Comparison of ENCODE assay signal across 20 cellular contexts in the genomic region with DNA sequence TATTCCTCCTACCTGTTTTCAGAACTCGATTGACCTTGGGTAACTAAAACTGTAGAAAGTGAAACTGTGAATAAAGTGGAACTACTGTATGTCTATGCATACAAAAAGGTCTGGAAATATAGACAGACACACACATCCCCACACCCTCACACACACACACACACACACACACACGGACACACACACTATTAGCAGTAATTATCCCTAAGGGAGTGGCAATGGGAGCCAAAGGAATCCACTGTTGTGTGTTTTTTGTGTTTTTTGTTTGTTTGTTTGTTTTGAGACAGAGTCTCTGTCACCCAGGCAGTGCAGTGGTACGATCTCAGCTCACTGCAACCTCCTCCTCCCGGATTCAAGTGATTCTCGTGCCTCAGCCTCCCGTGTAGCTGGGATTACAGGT. TPM values are rescaled to one million over a fixed set of nuclear protein-coding genes. Genes with fewer than 3 reads are reported as not detected.
"Had no signal": no experiment of that assay in that cellular context is flagged by ENCODE, and none has a peak within 500 bp of the region (broad histone marks: within the 10 kb centered on the region; RNA-seq: fewer than 3 reads in every experiment).

No MANE protein-coding gene starts in this region.

- H3K4me1 Mint-ChIP-seq: activated naive CD4-positive, alpha-beta T cell treated with anti-CD3 and anti-CD28 coated beads, Interleukin-2, amount 50 U/mL, for 24 hours had no signal

- H3K27ac Mint-ChIP-seq: activated CD8-positive, alpha-beta T cell treated with anti-CD3 and anti-CD28 coated beads for 36 hours; activated naive CD4-positive, alpha-beta T cell treated with anti-CD3 and anti-CD28 coated beads, Interleukin-2, amount 50 U/mL, for 24 hours; activated T-cell treated with anti-CD3 and anti-CD28 coated beads, Interleukin-2, amount 50 U/mL, for 72 hours; activated T-helper 2 cell treated with anti-CD3 and anti-CD28 coated beads, Interferon-gamma antibody, Interleukin-2, Interleukin-4, amounts not matched to agents 10 μg/mL and 5 μg/mL and 100 μg/mL, durations not matched to agents 14 hours and 24 hours and 36 hours had no signal

- ATAC-seq: activated CD8-positive, alpha-beta T cell treated with anti-CD3 and anti-CD28 coated beads for 36 hours; activated T-cell treated with anti-CD3 and anti-CD28 coated beads, Interleukin-2, amount 50 U/mL, for 72 hours had no signal

- H3K36me3 ChIP-seq: breast epithelium had no signal

- H3K4me1 ChIP-seq: breast epithelium had no signal

- H3K27ac ChIP-seq: breast epithelium, VCaP had no signal

- H3K4me3 ChIP-seq: breast epithelium had no signal

- DNase-seq: activated CD4-positive, alpha-beta T cell treated with anti-CD3 and anti-CD28 coated beads for 4 hours; activated CD8-positive, alpha-beta memory T cell treated with anti-CD3 and anti-CD28 coated beads, Interleukin-2, amount 50 U/mL, for 4 hours; activated CD8-positive, alpha-beta T cell treated with anti-CD3 and anti-CD28 coated beads for 36 hours; activated naive CD4-positive, alpha-beta T cell; activated T-cell treated with anti-CD3 and anti-CD28 coated beads, Interleukin-2, amount 50 U/mL, for 72 hours; caudate nucleus; Karpas-422; NCI-H1092; NCI-H1417 treated with DMSO at 0.1 percent for 48 hours; NCI-H1694 treated with DMSO at 0.1 percent for 48 hours; NCI-H2029 treated with DMSO at 0.1 percent for 48 hours; NCI-H524 treated with DMSO at 0.1 percent for 48 hours; NCI-H82; SIG-M5; T-helper 1 cell had no signal

- H3K36me3 Mint-ChIP-seq: activated naive CD4-positive, alpha-beta T cell treated with anti-CD3 and anti-CD28 coated beads, Interleukin-2, amount 50 U/mL, for 24 hours had no signal

- H3K27me3 ChIP-seq: breast epithelium had no signal

- H3K9me3 Mint-ChIP-seq: activated CD8-positive, alpha-beta T cell treated with anti-CD3 and anti-CD28 coated beads for 36 hours; activated naive CD4-positive, alpha-beta T cell treated with anti-CD3 and anti-CD28 coated beads, Interleukin-2, amount 50 U/mL, for 24 hours; activated T-cell treated with anti-CD3 and anti-CD28 coated beads, Interleukin-2, amount 50 U/mL, for 72 hours; activated T-helper 2 cell treated with anti-CD3 and anti-CD28 coated beads, Interferon-gamma antibody, Interleukin-2, Interleukin-4, amounts not matched to agents 10 μg/mL and 5 μg/mL and 100 μg/mL, durations not matched to agents 14 hours and 24 hours and 36 hours had no signal

- H3K4me3 Mint-ChIP-seq: activated CD8-positive, alpha-beta T cell treated with anti-CD3 and anti-CD28 coated beads for 36 hours; activated naive CD4-positive, alpha-beta T cell treated with anti-CD3 and anti-CD28 coated beads, Interleukin-2, amount 50 U/mL, for 24 hours; activated T-cell treated with anti-CD3 and anti-CD28 coated beads, Interleukin-2, amount 50 U/mL, for 72 hours had no signal

- H3K9me3 ChIP-seq: breast epithelium had no signal

RNA-seq across cellular contexts. Expression of gene SRCIN1, which starts 26.6 kb away (rescaled TPM):
- total RNA-seq: RPMI7951 had no signal
